Comparison of ENCODE assay signal across 1 cellular context in the genomic region with DNA sequence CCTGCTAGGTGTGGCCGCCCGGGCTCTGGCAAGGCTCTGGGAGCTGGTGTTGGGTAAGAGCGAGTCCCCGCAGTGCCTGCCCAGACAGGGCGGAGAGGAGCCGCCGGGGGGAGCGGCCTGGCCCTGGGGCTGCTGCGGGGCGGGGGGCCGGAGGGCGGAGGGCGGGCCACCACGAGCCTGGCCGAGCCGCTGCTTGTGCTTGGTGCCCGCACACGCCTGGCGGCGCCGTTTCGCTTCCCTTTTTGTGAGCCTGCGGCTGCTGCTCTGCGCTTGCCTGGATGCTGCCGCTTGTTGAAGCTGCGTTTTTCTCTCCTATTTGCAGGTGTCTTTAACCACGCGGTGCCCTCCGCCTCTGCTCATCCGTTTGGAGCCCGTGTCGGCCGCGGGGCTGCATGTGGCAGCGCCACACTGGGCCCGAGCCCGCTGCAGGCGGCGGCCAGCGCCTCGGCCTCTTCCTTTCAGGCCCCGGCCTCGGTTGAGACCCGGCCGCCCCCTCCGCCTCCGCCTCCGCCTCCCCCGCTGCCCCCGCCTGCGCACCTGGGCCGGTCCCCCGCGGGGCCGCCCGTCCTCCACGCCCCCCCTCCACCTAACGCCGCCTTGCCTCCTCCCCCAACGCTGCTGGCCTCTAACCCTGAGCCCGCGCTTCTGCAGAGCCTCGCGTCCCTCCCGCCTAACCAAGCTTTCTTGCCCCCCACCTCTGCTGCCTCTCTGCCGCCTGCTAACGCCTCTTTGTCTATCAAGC.
A peak's percentile ranks its signal among the peaks of the same experiment; 100 is the strongest.
TF ChIP-seq lines count a peak whose summit lies in the region.

No MANE protein-coding gene starts in this region.

TF ChIP-seq in GM12878, 131 proteins besides CTCF, POLR2A, EP300 and RAD21:
- TF ChIP-seq, protein P1, sequence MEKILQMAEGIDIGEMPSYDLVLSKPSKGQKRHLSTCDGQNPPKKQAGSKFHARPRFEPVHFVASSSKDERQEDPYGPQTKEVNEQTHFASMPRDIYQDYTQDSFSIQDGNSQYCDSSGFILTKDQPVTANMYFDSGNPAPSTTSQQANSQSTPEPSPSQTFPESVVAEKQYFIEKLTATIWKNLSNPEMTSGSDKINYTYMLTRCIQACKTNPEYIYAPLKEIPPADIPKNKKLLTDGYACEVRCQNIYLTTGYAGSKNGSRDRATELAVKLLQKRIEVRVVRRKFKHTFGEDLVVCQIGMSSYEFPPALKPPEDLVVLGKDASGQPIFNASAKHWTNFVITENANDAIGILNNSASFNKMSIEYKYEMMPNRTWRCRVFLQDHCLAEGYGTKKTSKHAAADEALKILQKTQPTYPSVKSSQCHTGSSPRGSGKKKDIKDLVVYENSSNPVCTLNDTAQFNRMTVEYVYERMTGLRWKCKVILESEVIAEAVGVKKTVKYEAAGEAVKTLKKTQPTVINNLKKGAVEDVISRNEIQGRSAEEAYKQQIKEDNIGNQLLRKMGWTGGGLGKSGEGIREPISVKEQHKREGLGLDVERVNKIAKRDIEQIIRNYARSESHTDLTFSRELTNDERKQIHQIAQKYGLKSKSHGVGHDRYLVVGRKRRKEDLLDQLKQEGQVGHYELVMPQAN (conservative IDR thresholded peaks at IDR 0.05) = no peak
- TF ChIP-seq, protein P2, sequence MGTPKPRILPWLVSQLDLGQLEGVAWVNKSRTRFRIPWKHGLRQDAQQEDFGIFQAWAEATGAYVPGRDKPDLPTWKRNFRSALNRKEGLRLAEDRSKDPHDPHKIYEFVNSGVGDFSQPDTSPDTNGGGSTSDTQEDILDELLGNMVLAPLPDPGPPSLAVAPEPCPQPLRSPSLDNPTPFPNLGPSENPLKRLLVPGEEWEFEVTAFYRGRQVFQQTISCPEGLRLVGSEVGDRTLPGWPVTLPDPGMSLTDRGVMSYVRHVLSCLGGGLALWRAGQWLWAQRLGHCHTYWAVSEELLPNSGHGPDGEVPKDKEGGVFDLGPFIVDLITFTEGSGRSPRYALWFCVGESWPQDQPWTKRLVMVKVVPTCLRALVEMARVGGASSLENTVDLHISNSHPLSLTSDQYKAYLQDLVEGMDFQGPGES (IDR thresholded peaks at IDR 0.05) = no peak
- TF ChIP-seq SPI1 (IDR thresholded peaks at IDR 0.05; ENCODE audit: borderline replicate concordance, insufficient read depth, low read depth, low read length) (peak; percentile 74; the same call in 1 of the 2 replicates), DPF2 (IDR thresholded peaks at IDR 0.05) (0 out of 2 replicates have a peak, but pooled peaks have one; percentile 34), CHD4 (IDR thresholded peaks at IDR 0.05) (no peak), BMI1 (IDR thresholded peaks at IDR 0.05; ENCODE audit: borderline replicate concordance) (no peak), HDGF (IDR thresholded peaks at IDR 0.05) (no peak), TCF7 (IDR thresholded peaks at IDR 0.05; ENCODE audit: borderline replicate concordance) (no peak), RBBP5 (conservative IDR thresholded peaks at IDR 0.05) (no peak), NR2C1 (IDR thresholded peaks at IDR 0.05) (no peak), FOXM1 (IDR thresholded peaks at IDR 0.05; ENCODE audit: low read depth, low read length) (no peak), TCF3 (IDR thresholded peaks at IDR 0.05; ENCODE audit: borderline replicate concordance, insufficient read depth, low read depth, low read length) (no peak), BHLHE40 (IDR thresholded peaks at IDR 0.05; ENCODE audit: borderline replicate concordance in 1 of 2, low read depth in 2 of 2, low read length in 1 of 2) (peak; percentile 48 to 65; a peak in 2 of 4 replicates), HDAC6 (IDR thresholded peaks at IDR 0.05; ENCODE audit: unreplicated experiment) (no peak), MEF2A (IDR thresholded peaks at IDR 0.05; ENCODE audit: insufficient read depth, low read depth, low read length) (no peak), PML (IDR thresholded peaks at IDR 0.05; ENCODE audit: low read length) (no peak)
- TF ChIP-seq, protein P3, sequence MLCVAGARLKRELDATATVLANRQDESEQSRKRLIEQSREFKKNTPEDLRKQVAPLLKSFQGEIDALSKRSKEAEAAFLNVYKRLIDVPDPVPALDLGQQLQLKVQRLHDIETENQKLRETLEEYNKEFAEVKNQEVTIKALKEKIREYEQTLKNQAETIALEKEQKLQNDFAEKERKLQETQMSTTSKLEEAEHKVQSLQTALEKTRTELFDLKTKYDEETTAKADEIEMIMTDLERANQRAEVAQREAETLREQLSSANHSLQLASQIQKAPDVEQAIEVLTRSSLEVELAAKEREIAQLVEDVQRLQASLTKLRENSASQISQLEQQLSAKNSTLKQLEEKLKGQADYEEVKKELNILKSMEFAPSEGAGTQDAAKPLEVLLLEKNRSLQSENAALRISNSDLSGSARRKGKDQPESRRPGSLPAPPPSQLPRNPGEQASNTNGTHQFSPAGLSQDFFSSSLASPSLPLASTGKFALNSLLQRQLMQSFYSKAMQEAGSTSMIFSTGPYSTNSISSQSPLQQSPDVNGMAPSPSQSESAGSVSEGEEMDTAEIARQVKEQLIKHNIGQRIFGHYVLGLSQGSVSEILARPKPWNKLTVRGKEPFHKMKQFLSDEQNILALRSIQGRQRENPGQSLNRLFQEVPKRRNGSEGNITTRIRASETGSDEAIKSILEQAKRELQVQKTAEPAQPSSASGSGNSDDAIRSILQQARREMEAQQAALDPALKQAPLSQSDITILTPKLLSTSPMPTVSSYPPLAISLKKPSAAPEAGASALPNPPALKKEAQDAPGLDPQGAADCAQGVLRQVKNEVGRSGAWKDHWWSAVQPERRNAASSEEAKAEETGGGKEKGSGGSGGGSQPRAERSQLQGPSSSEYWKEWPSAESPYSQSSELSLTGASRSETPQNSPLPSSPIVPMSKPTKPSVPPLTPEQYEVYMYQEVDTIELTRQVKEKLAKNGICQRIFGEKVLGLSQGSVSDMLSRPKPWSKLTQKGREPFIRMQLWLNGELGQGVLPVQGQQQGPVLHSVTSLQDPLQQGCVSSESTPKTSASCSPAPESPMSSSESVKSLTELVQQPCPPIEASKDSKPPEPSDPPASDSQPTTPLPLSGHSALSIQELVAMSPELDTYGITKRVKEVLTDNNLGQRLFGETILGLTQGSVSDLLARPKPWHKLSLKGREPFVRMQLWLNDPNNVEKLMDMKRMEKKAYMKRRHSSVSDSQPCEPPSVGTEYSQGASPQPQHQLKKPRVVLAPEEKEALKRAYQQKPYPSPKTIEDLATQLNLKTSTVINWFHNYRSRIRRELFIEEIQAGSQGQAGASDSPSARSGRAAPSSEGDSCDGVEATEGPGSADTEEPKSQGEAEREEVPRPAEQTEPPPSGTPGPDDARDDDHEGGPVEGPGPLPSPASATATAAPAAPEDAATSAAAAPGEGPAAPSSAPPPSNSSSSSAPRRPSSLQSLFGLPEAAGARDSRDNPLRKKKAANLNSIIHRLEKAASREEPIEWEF (IDR thresholded peaks at IDR 0.05; ENCODE audit: insufficient replicate concordance, low read depth, low read length) = no peak
- TF ChIP-seq, protein P4, sequence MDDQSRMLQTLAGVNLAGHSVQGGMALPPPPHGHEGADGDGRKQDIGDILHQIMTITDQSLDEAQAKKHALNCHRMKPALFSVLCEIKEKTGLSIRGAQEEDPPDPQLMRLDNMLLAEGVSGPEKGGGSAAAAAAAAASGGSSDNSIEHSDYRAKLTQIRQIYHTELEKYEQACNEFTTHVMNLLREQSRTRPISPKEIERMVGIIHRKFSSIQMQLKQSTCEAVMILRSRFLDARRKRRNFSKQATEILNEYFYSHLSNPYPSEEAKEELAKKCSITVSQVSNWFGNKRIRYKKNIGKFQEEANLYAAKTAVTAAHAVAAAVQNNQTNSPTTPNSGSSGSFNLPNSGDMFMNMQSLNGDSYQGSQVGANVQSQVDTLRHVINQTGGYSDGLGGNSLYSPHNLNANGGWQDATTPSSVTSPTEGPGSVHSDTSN (IDR thresholded peaks at IDR 0.05; ENCODE audit: insufficient replicate concordance, low read depth, low read length) = no peak
- TF ChIP-seq, protein P5, sequence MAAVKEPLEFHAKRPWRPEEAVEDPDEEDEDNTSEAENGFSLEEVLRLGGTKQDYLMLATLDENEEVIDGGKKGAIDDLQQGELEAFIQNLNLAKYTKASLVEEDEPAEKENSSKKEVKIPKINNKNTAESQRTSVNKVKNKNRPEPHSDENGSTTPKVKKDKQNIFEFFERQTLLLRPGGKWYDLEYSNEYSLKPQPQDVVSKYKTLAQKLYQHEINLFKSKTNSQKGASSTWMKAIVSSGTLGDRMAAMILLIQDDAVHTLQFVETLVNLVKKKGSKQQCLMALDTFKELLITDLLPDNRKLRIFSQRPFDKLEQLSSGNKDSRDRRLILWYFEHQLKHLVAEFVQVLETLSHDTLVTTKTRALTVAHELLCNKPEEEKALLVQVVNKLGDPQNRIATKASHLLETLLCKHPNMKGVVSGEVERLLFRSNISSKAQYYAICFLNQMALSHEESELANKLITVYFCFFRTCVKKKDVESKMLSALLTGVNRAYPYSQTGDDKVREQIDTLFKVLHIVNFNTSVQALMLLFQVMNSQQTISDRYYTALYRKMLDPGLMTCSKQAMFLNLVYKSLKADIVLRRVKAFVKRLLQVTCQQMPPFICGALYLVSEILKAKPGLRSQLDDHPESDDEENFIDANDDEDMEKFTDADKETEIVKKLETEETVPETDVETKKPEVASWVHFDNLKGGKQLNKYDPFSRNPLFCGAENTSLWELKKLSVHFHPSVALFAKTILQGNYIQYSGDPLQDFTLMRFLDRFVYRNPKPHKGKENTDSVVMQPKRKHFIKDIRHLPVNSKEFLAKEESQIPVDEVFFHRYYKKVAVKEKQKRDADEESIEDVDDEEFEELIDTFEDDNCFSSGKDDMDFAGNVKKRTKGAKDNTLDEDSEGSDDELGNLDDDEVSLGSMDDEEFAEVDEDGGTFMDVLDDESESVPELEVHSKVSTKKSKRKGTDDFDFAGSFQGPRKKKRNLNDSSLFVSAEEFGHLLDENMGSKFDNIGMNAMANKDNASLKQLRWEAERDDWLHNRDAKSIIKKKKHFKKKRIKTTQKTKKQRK (IDR thresholded peaks at IDR 0.05; ENCODE audit: low read depth, low read length) = no peak
- TF ChIP-seq, protein P6, sequence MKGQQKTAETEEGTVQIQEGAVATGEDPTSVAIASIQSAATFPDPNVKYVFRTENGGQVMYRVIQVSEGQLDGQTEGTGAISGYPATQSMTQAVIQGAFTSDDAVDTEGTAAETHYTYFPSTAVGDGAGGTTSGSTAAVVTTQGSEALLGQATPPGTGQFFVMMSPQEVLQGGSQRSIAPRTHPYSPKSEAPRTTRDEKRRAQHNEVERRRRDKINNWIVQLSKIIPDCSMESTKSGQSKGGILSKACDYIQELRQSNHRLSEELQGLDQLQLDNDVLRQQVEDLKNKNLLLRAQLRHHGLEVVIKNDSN (IDR thresholded peaks at IDR 0.05; ENCODE audit: borderline replicate concordance, extremely low read length, insufficient read depth, low read depth, low read length) = no peak
